14 cellular contexts compared by ENCODE assay signal in genomic region chr5:10934789-10935355, GRCh38.
DNase-seq lines count a peak whose midpoint lies in the region; ATAC-seq and TF ChIP-seq lines count a peak whose summit lies in the region.
"Had no signal": no experiment of that assay in that cellular context is flagged by ENCODE, and none has a peak within 500 bp of the region (broad histone marks: within the 10 kb centered on the region; RNA-seq: fewer than 3 reads in every experiment).

No MANE protein-coding gene starts in this region.

- no peak overlapping the region for H3K27ac ChIP-seq in esophagus muscularis mucosa (replicated peaks in 1 of 4)
- H3K27ac ChIP-seq: SJSA1 had no signal

- peaks cover 0 to 4% (median 0%) of the 10 kb centered on the region in 4 donors for H3K27me3 ChIP-seq in esophagus muscularis mucosa
- H3K27me3 ChIP-seq: SJSA1 had no signal

- intact Hi-C loops in esophagus muscularis mucosa (cut with DNase I): no loop called here

- no peak for ATAC-seq in GM18505 (IDR thresholded peaks at IDR 0.05; ENCODE audit: unreplicated experiment)
- no peak for ATAC-seq in HG03457 (IDR thresholded peaks at IDR 0.05; ENCODE audit: unreplicated experiment)
- ATAC-seq in GM18517 (IDR thresholded peaks at IDR 0.05; ENCODE audit: unreplicated experiment): no peak
- ATAC-seq: PC-3 had no signal

- 63% methylated on average over 6 of the region's 6 CpGs for WGBS in esophagus muscularis mucosa

- no peaks in the 10 kb centered on the region for H3K4me1 ChIP-seq in esophagus muscularis mucosa
- H3K4me1 ChIP-seq: SJSA1 had no signal

- no peak for TF ChIP-seq EP300 in esophagus muscularis mucosa (IDR thresholded peaks at IDR 0.05)

- H3K9me3 ChIP-seq in esophagus muscularis mucosa: peaks cover 0 to 3% (median 0%) of the 10 kb centered on the region in 4 donors
- H3K9me3 ChIP-seq: SJSA1 had no signal

- H3K4me3 ChIP-seq in esophagus muscularis mucosa: no peak overlapping the region
- H3K4me3 ChIP-seq: SJSA1 had no signal

- no peak for TF ChIP-seq CTCF in esophagus muscularis mucosa (IDR thresholded peaks at IDR 0.05)

- TF ChIP-seq POLR2A in esophagus muscularis mucosa (IDR thresholded peaks at IDR 0.05; ENCODE audit: low read depth) (no peak), GM18505 (IDR thresholded peaks at IDR 0.05; ENCODE audit: borderline replicate concordance, extremely low read depth, insufficient read depth, insufficient read length) (no peak)

- DNase-seq in NCI-H1105 treated with DMSO at 0.1 percent for 48 hours (lab: John Stamatoyannopoulos, UW) (peak; percentile 72), NCI-H2081 (lab: John Stamatoyannopoulos, UW) (peak; percentile 88 to 95), NCI-H69 (lab: John Stamatoyannopoulos, UW) (peak; percentile 99), esophagus muscularis mucosa (ENCODE audit: extremely low spot score) (peak; percentile 80), NCI-H187 (lab: John Stamatoyannopoulos, UW) (no peak)
- DNase-seq: ACHN, AML-193, H7, NCI-H526 treated with DMSO at 0.1 percent for 48 hours, PC-3 had no signal

- no peaks in the 10 kb centered on the region for H3K36me3 ChIP-seq in esophagus muscularis mucosa
- H3K36me3 ChIP-seq: SJSA1 had no signal

Comparison
In these comparisons a context has a peak if more than half of its experiments do, and no peak if none do; other contexts are left out.
1. DNase-seq: peak in NCI-H1105 treated with DMSO at 0.1 percent for 48 hours (single experiment), NCI-H2081 (2 of 2), NCI-H69 (single experiment) and esophagus muscularis mucosa (single experiment); none in NCI-H187 (0 of 2).